Comparison of ENCODE assay signal across 9 cellular contexts in the genomic region with DNA sequence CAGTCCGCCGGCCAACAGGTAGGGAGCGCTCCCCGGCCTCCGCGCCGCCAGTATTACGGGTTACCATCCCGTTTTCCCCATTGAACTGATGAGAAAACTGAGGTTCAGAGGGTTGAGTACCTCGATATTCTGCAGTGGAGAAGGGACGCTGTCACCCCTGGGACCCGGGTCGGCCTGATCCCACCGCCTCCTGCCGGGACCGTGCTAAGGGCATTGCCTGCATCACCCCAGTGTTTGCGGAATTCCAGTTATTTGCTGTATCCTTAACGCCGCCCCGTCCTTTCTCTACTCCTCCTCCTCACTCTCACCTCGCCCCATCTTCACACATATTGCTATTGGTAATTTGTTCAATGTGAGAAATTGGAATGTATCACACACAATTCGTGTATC. TPM values are rescaled to one million over a fixed set of nuclear protein-coding genes. Genes with fewer than 3 reads are reported as not detected.
A peak's percentile ranks its signal among the peaks of the same experiment; 100 is the strongest.
DNase-seq lines count a peak whose midpoint lies in the region; ATAC-seq, FAIRE-seq and TF ChIP-seq lines count a peak whose summit lies in the region.
"Had no signal": no experiment of that assay in that cellular context is flagged by ENCODE, and none has a peak within 500 bp of the region (broad histone marks: within the 10 kb centered on the region; RNA-seq: fewer than 3 reads in every experiment).

No MANE protein-coding gene starts in this region.

- H3K27me3 ChIP-seq in CD8-positive, alpha-beta T cell (ENCODE audit: insufficient read depth, low read length) = peaks cover 12% of the 10 kb centered on the region
- no peaks in the 10 kb centered on the region for H3K27me3 ChIP-seq in Panc1 (ENCODE audit: control insufficient read depth, insufficient read depth, low read length)
- H3K27me3 ChIP-seq in esophagus (ENCODE audit: control insufficient read depth in 1 of 2, insufficient read depth in 2 of 2, low read length in 2 of 2) = peaks cover 0 to 3% of the 10 kb centered on the region in 2 donors
- H3K27me3 ChIP-seq in pancreas = no peaks in the 10 kb centered on the region

- ATAC-seq in CD8-positive, alpha-beta T cell = no peak
- peak; percentile 40; the same call in 1 of the 2 replicates for ATAC-seq in Panc1
- peak in 2 of 4 donors; percentile 5 to 28 for ATAC-seq in pancreas
- ATAC-seq in HG02588 (IDR thresholded peaks at IDR 0.05; ENCODE audit: unreplicated experiment) = no peak

- intact Hi-C loops in CD8-positive, alpha-beta T cell (cut with DNase I, micrococcal nuclease) = no loop called here
- intact Hi-C loops in Panc1 (cut with micrococcal nuclease; ENCODE audit: unreplicated experiment) (no loop called here), pancreas (cut with DNase I) (no loop called here)

- H3K4me1 Mint-ChIP-seq in CD8-positive, alpha-beta T cell (ENCODE audit: low read depth) = peaks cover 15% of the 10 kb centered on the region

- no peaks in the 10 kb centered on the region for H3K36me3 Mint-ChIP-seq in CD8-positive, alpha-beta T cell

- H3K36me3 ChIP-seq in CD8-positive, alpha-beta T cell (ENCODE audit: insufficient read depth, low read length) = no peaks in the 10 kb centered on the region
- H3K36me3 ChIP-seq in Panc1 (ENCODE audit: control insufficient read depth, insufficient read depth, low read length) (no peaks in the 10 kb centered on the region; the same call in 1 of the 2 replicates), esophagus (ENCODE audit: control insufficient read depth in 2 of 2, insufficient read depth in 2 of 2, low read length in 1 of 2) (no peaks in the 10 kb centered on the region), pancreas (no peaks in the 10 kb centered on the region)

- H3K27me3 Mint-ChIP-seq in CD8-positive, alpha-beta T cell (ENCODE audit: low read depth) = peaks cover 59% of the 10 kb centered on the region

- no peak overlapping the region for H3K27ac Mint-ChIP-seq in CD8-positive, alpha-beta T cell

- in situ Hi-C loops in Panc1 (cut with HindIII; ENCODE audit: low pct_unique_long_range_greater_than_20kb, low sequenced_read_pairs) = no loop called here

- H3K4me3 ChIP-seq in CD8-positive, alpha-beta T cell (ENCODE audit: low read depth, low read length) = no peak overlapping the region
- H3K4me3 ChIP-seq in Panc1 (ENCODE audit: low read depth in 2 of 2, low read length in 2 of 2) = peak overlapping the region; percentile 55 to 60
- peak overlapping the region; percentile 49 to 58 for H3K4me3 ChIP-seq in esophagus (ENCODE audit: low read depth in 1 of 2, low read length in 2 of 2)
- H3K4me3 ChIP-seq in pancreas = peak overlapping the region; percentile 4 to 57 (median 52)

- no TSS peak for BruUV-seq in Panc1 (replicated peaks; lab: Mats Ljungman, UMichigan)

- 2 to 5% methylated on average over 14 to 22 of the region's 22 CpGs for WGBS in esophagus, 2 donors
- WGBS in pancreas, 2 donors = 1 to 4% methylated on average over 20 to 22 of the region's 22 CpGs

- CTCF ChIA-PET in CD8-positive, alpha-beta T cell (lab: Charles Lee) = no interaction called here
- CTCF ChIA-PET in Panc1 (lab: Charles Lee) = no interaction called here

- H3K4me1 ChIP-seq in CD8-positive, alpha-beta T cell (ENCODE audit: insufficient read depth, low read length) = peaks cover 8% of the 10 kb centered on the region
- peaks cover 2% of the 10 kb centered on the region; the same call in 1 of the 2 replicates for H3K4me1 ChIP-seq in Panc1 (ENCODE audit: control insufficient read depth, insufficient read depth, low read length)
- H3K4me1 ChIP-seq in esophagus (ENCODE audit: control insufficient read depth in 2 of 2, insufficient read depth in 2 of 2, low read length in 1 of 2) = peaks cover 11 to 12% of the 10 kb centered on the region in 2 donors
- H3K4me1 ChIP-seq in pancreas = no peaks in the 10 kb centered on the region

- POLR2A ChIA-PET in CD8-positive, alpha-beta T cell (lab: Charles Lee) = no interaction called here
- POLR2A ChIA-PET in Panc1 (lab: Charles Lee) = no interaction called here

- H3K9me3 Mint-ChIP-seq in CD8-positive, alpha-beta T cell = no peaks in the 10 kb centered on the region

- no peak for TF ChIP-seq CTCF in CD8-positive, alpha-beta T cell (IDR thresholded peaks at IDR 0.05)
- no peak for TF ChIP-seq CTCF in Panc1 (IDR thresholded peaks at IDR 0.05)
- no peak for TF ChIP-seq CTCF in pancreas (IDR thresholded peaks at IDR 0.05)

- no peak for FAIRE-seq in pancreas (lab: Jason Lieb, UNC)

- H3K9me3 ChIP-seq in CD8-positive, alpha-beta T cell (ENCODE audit: low read length) = no peaks in the 10 kb centered on the region
- no peaks in the 10 kb centered on the region for H3K9me3 ChIP-seq in Panc1 (ENCODE audit: control insufficient read depth, insufficient read depth, low read depth, low read length)
- H3K9me3 ChIP-seq in esophagus (ENCODE audit: control insufficient read depth in 2 of 2, insufficient read depth in 1 of 2, low read depth in 1 of 2, low read length in 1 of 2) = no peaks in the 10 kb centered on the region
- no peaks in the 10 kb centered on the region for H3K9me3 ChIP-seq in pancreas

- no peak for DNase-seq in CD8-positive, alpha-beta T cell
- DNase-seq in Panc1 (ENCODE audit: low read depth, low spot score) (no peak), pancreas (no peak), RKO (ENCODE audit: low spot score) (no peak), anterior cingulate cortex (lab: John Stamatoyannopoulos, UW) (no peak)
- DNase-seq in central memory CD4-positive, alpha-beta T cell = no peak
- DNase-seq: NCI-H524 had no signal

- no peak overlapping the region for H3K27ac ChIP-seq in CD8-positive, alpha-beta T cell (ENCODE audit: low read depth, low read length)
- H3K27ac ChIP-seq in Panc1 (ENCODE audit: low read length) = no peak overlapping the region
- H3K27ac ChIP-seq in esophagus (ENCODE audit: low read depth in 2 of 2, low read length in 1 of 2) = peak overlapping the region; percentile 29 to 66
- no peak overlapping the region for H3K27ac ChIP-seq in pancreas

- peak overlapping the region; percentile 68 for H3K4me3 Mint-ChIP-seq in CD8-positive, alpha-beta T cell

RNA-seq across cellular contexts. Expression of gene A4GALT, which starts 0.4 kb away (rescaled TPM):
- total RNA-seq in CD8-positive, alpha-beta T cell = not detected
- total RNA-seq in Panc1 (2021; ENCODE audit: unreplicated experiment) (6.9 TPM), pancreas (1 to 10 TPM; 2.7 to 8.6 (median 3.4) TPM)
- polyA plus RNA-seq in Panc1 (2012; ENCODE audit: insufficient read length) = 9.5 TPM
- polyA plus RNA-seq in esophagus (10 to 100 TPM; 19.3 to 50.3 TPM), pancreas (10 to 100 TPM in 1 of 2 donors, 1 to 10 TPM in 1; 7.1 to 13.2 TPM)

Comparison
In these comparisons a context has a peak if more than half of its experiments do, and no peak if none do; other contexts are left out.
1. H3K27ac ChIP-seq: peak in esophagus (2 of 2); none in CD8-positive, alpha-beta T cell (single experiment), Panc1 (single experiment) and pancreas (0 of 4).